In genomic region chr18:23038712-23039111, GRCh38 we compare ENCODE assay signal across 18 cellular contexts.
DNase-seq lines count a peak whose midpoint lies in the region; TF ChIP-seq lines count a peak whose summit lies in the region.
"Had no signal": no experiment of that assay in that cellular context is flagged by ENCODE, and none has a peak within 500 bp of the region (broad histone marks: within the 10 kb centered on the region; RNA-seq: fewer than 3 reads in every experiment).

No MANE protein-coding gene starts in this region.

- no peaks in the 10 kb centered on the region for H3K9me3 Mint-ChIP-seq in activated CD4-positive, alpha-beta T cell treated with anti-CD3 and anti-CD28 coated beads, Interleukin-2, amount 10 ng/mL, durations not matched to agents 24 days and 14 days

- H3K4me3 Mint-ChIP-seq in activated CD4-positive, alpha-beta T cell treated with anti-CD3 and anti-CD28 coated beads, Interleukin-2, amount 10 ng/mL, durations not matched to agents 24 days and 14 days = no peak overlapping the region
- H3K4me3 Mint-ChIP-seq: activated CD8-positive, alpha-beta T cell treated with anti-CD3 and anti-CD28 coated beads, Interleukin-2, amount 10 ng/mL, durations not matched to agents 7 days and 5 days had no signal

- H3K4me3 ChIP-seq in AG09309 (ENCODE audit: control insufficient read depth, low read depth, low read length) = no peak overlapping the region
- H3K4me3 ChIP-seq: ascending aorta had no signal

- no peak for TF ChIP-seq CTCF in AG09309 (IDR thresholded peaks at IDR 0.05; ENCODE audit: control insufficient read depth, insufficient read depth, low read depth, low read length, missing control alignments)

- H3K27ac Mint-ChIP-seq in activated CD4-positive, alpha-beta T cell treated with anti-CD3 and anti-CD28 coated beads, Interleukin-2, amount 10 ng/mL, durations not matched to agents 24 days and 14 days = no peak overlapping the region
- H3K27ac Mint-ChIP-seq: activated CD8-positive, alpha-beta T cell treated with anti-CD3 and anti-CD28 coated beads, Interleukin-2, amount 10 ng/mL, durations not matched to agents 7 days and 5 days had no signal

- H3K27me3 Mint-ChIP-seq in activated CD4-positive, alpha-beta T cell treated with anti-CD3 and anti-CD28 coated beads, Interleukin-2, amount 10 ng/mL, durations not matched to agents 24 days and 14 days = peaks cover 4% of the 10 kb centered on the region

- peak; percentile 79 for DNase-seq in AG09309 (ENCODE audit: low read depth)
- peak; percentile 66 for DNase-seq in HS-5 (ENCODE audit: low read depth)
- peak; percentile 44 for DNase-seq in amniotic epithelial cell (ENCODE audit: low read depth)
- peak; percentile 81 for DNase-seq in fibroblast of the conjunctiva (ENCODE audit: low read depth)
- no peak for DNase-seq in activated CD4-positive, alpha-beta T cell treated with anti-CD3 and anti-CD28 coated beads, Interleukin-2, amount 10 ng/mL, durations not matched to agents 24 days and 14 days
- DNase-seq in activated T-cell treated with anti-CD3 and anti-CD28 coated beads, Interleukin-2, amount 50 U/mL, for 48 hours = no peak
- no peak for DNase-seq in UCSD-AML1 (lab: John Stamatoyannopoulos, UW; ENCODE audit: unreplicated experiment)
- no peak for DNase-seq in stimulated activated CD4-positive, alpha-beta T cell treated with anti-CD3 and anti-CD28 coated beads, Interleukin-4, amount 100 ng/mL, for 4 hours
- DNase-seq: activated CD8-positive, alpha-beta T cell treated with anti-CD3 and anti-CD28 coated beads, Interleukin-2, amount 10 ng/mL, durations not matched to agents 7 days and 5 days; DMS53; effector memory CD4-positive, alpha-beta T cell; left colon; NCI-H187 treated with DMSO at 0.1 percent for 48 hours; NCI-H82; SIG-M5; stimulated activated CD4-positive, alpha-beta T cell treated with anti-CD3 and anti-CD28 coated beads, Interleukin-15, amount 100 ng/mL, for 24 hours; substantia nigra had no signal

- peaks cover 2% of the 10 kb centered on the region for H3K4me1 Mint-ChIP-seq in activated CD4-positive, alpha-beta T cell treated with anti-CD3 and anti-CD28 coated beads, Interleukin-2, amount 10 ng/mL, durations not matched to agents 24 days and 14 days

- H3K36me3 Mint-ChIP-seq in activated CD4-positive, alpha-beta T cell treated with anti-CD3 and anti-CD28 coated beads, Interleukin-2, amount 10 ng/mL, durations not matched to agents 24 days and 14 days (ENCODE audit: low read depth) = no peaks in the 10 kb centered on the region

- intact Hi-C loops in activated CD4-positive, alpha-beta T cell treated with anti-CD3 and anti-CD28 coated beads, Interleukin-2, amount 10 ng/mL, durations not matched to agents 24 days and 14 days (cut with micrococcal nuclease) = no loop called here

Comparison
In these comparisons a context has a peak if more than half of its experiments do, and no peak if none do; other contexts are left out.
1. DNase-seq: peak in AG09309 (single experiment), HS-5 (single experiment), amniotic epithelial cell (single experiment) and fibroblast of the conjunctiva (single experiment); none in activated CD4-positive, alpha-beta T cell treated with anti-CD3 and anti-CD28 coated beads, Interleukin-2, amount 10 ng/mL, durations not matched to agents 24 days and 14 days (single experiment), activated T-cell treated with anti-CD3 and anti-CD28 coated beads, Interleukin-2, amount 50 U/mL, for 48 hours (0 of 2), UCSD-AML1 (single experiment) and stimulated activated CD4-positive, alpha-beta T cell treated with anti-CD3 and anti-CD28 coated beads, Interleukin-4, amount 100 ng/mL, for 4 hours (0 of 2).